Comparison of ENCODE assay signal across 9 cellular contexts in genomic region chr1:206717237-206717989, GRCh38. TPM values are rescaled to one million over a fixed set of nuclear protein-coding genes. Genes with fewer than 3 reads are reported as not detected.
A peak's percentile ranks its signal among the peaks of the same experiment; 100 is the strongest.
DNase-seq lines count a peak whose midpoint lies in the region; ATAC-seq and TF ChIP-seq lines count a peak whose summit lies in the region.
"Had no signal": no experiment of that assay in that cellular context is flagged by ENCODE, and none has a peak within 500 bp of the region (broad histone marks: within the 10 kb centered on the region; RNA-seq: fewer than 3 reads in every experiment).

No MANE protein-coding gene starts in this region.

- POLR2A ChIA-PET in SK-N-SH (lab: Yijun Ruan, JAX): no interaction called here

- TF ChIP-seq RAD21 in SK-N-SH (IDR thresholded peaks at IDR 0.05; ENCODE audit: low read length): no peak

- H3K36me3 ChIP-seq in SK-N-SH (replicated peaks in 1 of 2; ENCODE audit: control insufficient read depth in 1 of 2, insufficient read depth in 2 of 2, low read length in 1 of 2) (no peaks in the 10 kb centered on the region), uterus (no peaks in the 10 kb centered on the region)

- WGBS in SK-N-SH (ENCODE audit: low lambda C conversion rate): 91% methylated on average over 5 of the region's 5 CpGs

- intact Hi-C loops in uterus (cut with DNase I; ENCODE audit: low total_unique reads): no loop called here

- H3K4me2 ChIP-seq in SK-N-SH: no peak overlapping the region

- H3K4me3 ChIP-seq in fibroblast of villous mesenchyme (ENCODE audit: low read depth, low read length) (no peak overlapping the region), SK-N-SH (ENCODE audit: low read depth in 2 of 2, low read length in 1 of 2) (no peak overlapping the region), uterus (no peak overlapping the region)

- H3F3A ChIP-seq in SK-N-SH (replicated peaks; ENCODE audit: insufficient read depth): no peaks in the 10 kb centered on the region

- H3K27me3 ChIP-seq in SK-N-SH (ENCODE audit: insufficient read depth): no peaks in the 10 kb centered on the region
- H3K27me3 ChIP-seq in uterus: no peaks in the 10 kb centered on the region

- CTCF ChIA-PET in SK-N-SH (lab: Yijun Ruan, JAX): interaction anchor here (0.8 to 6.7 kb wide), 5 partner anchors 8 to 238 kb away, joined by 3 to 64 read pairs (median 4); no protein-coding TSS in a partner anchor

- peak; percentile 54 for DNase-seq in GM13976 (ENCODE audit: low spot score)
- DNase-seq in M059J (ENCODE audit: low read depth): peak; percentile 50
- peak; percentile 90 for DNase-seq in fibroblast of villous mesenchyme (ENCODE audit: low read depth)
- DNase-seq in SK-N-SH: no peak
- no peak for DNase-seq in LoVo (ENCODE audit: low spot score)
- no peak for DNase-seq in C1 segment of cervical spinal cord (lab: John Stamatoyannopoulos, UW)
- no peak for DNase-seq in uterus

- H3K27ac ChIP-seq in SK-N-SH (ENCODE audit: low read depth in 2 of 2, low read length in 1 of 2) (no peak overlapping the region), uterus (no peak overlapping the region)
- H3K27ac ChIP-seq: HL-60 had no signal

- no peaks in the 10 kb centered on the region for H3K9me3 ChIP-seq in SK-N-SH
- no peaks in the 10 kb centered on the region for H3K9me3 ChIP-seq in uterus

- H3K9me2 ChIP-seq in SK-N-SH: no peaks in the 10 kb centered on the region

- in situ Hi-C loops in GM13976 (cut with MboI; ENCODE audit: low sequenced_read_pairs, unreplicated experiment): no loop called here

- no peak overlapping the region for H2AFZ ChIP-seq in SK-N-SH (ENCODE audit: low read depth)

- H3K79me2 ChIP-seq in SK-N-SH (ENCODE audit: insufficient read depth): peaks cover 100% of the 10 kb centered on the region

- peaks cover 97% of the 10 kb centered on the region for H4K20me1 ChIP-seq in SK-N-SH (ENCODE audit: insufficient read depth)

- TF ChIP-seq POLR2A in uterus (IDR thresholded peaks at IDR 0.05): no peak

- ATAC-seq in GM21619 (IDR thresholded peaks at IDR 0.05; ENCODE audit: unreplicated experiment): peak; percentile 86

- H3K9ac ChIP-seq in SK-N-SH: no peak overlapping the region

- TF ChIP-seq CTCF in GM13976 (IDR thresholded peaks at IDR 0.05; ENCODE audit: borderline replicate concordance, control extremely low read depth, extremely low read depth, insufficient read depth, missing control alignments) (no peak), fibroblast of villous mesenchyme (IDR thresholded peaks at IDR 0.05; ENCODE audit: insufficient read depth, low read depth, low read length) (no peak), SK-N-SH (IDR thresholded peaks at IDR 0.05) (no peak), uterus (IDR thresholded peaks at IDR 0.05) (no peak)

- no peak for TF ChIP-seq EP300 in SK-N-SH (IDR thresholded peaks at IDR 0.05; ENCODE audit: borderline replicate concordance in 1 of 2, low read depth in 1 of 2, low read length in 1 of 2)

- H3K4me1 ChIP-seq in SK-N-SH (ENCODE audit: control insufficient read depth in 1 of 2, insufficient read depth in 2 of 2, low read depth in 1 of 2, low read length in 1 of 2) (peaks cover 9 to 11% of the 10 kb centered on the region in 2 experiments; a peak in 2 of 4 replicates), uterus (peaks cover 4 to 13% of the 10 kb centered on the region in 2 donors)

TF ChIP-seq in SK-N-SH, 30 proteins besides CTCF, POLR2A, EP300 and RAD21:
- TF ChIP-seq MEF2A (IDR thresholded peaks at IDR 0.05; ENCODE audit: borderline replicate concordance, low read depth) (no peak), EZH2phosphoT487 (IDR thresholded peaks at IDR 0.05; ENCODE audit: borderline replicate concordance, low read depth) (no peak)
TF ChIP-seq in SK-N-SH: peak in this region for 0.

RNA-seq across cellular contexts. Expression of gene MAPKAPK2, which starts 32.7 kb away (rescaled TPM):
- total RNA-seq in M059J (2014; rRNA removed; shearing (Covaris generic)): 28.8 and 55.8 TPM in 2 replicates
- total RNA-seq in fibroblast of villous mesenchyme: 45.3 and 46.4 TPM in 2 replicates
- 45.9 and 46.8 TPM in 2 replicates for polyA plus RNA-seq in SK-N-SH (2012; rRNA removed)
- 34.8 and 47.6 TPM in 2 replicates for polyA plus RNA-seq in SK-N-SH (2012; cell fraction: cytosol; rRNA removed)
- polyA plus RNA-seq in SK-N-SH (2012; cell fraction: nucleus; rRNA removed): 75.5 and 84.1 TPM in 2 replicates
- total RNA-seq in uterus: 10 to 100 TPM; 17.1 to 89.2 (median 27.4) TPM

RNA-seq across cellular contexts. Expression of gene IL19, which starts 53.2 kb away (rescaled TPM):
- not detected in 2 replicates for total RNA-seq in M059J (2014; rRNA removed; shearing (Covaris generic))
- total RNA-seq in fibroblast of villous mesenchyme: 0.97 and 1.7 TPM in 2 replicates
- polyA plus RNA-seq in SK-N-SH (2012; rRNA removed): not detected in 2 replicates
- polyA plus RNA-seq in SK-N-SH (2012; cell fraction: cytosol; rRNA removed): not detected in 2 replicates
- polyA plus RNA-seq in SK-N-SH (2012; cell fraction: nucleus; rRNA removed): 0.07 TPM in 1 of 2 replicates, not detected in the other
- total RNA-seq in uterus: under 1 TPM in 1 of 4 donors, not detected in 3; 0.76 TPM

RNA-seq across cellular contexts. Expression of gene IL10, which starts 54.9 kb away (rescaled TPM):
- not detected in 2 replicates for total RNA-seq in M059J (2014; rRNA removed; shearing (Covaris generic))
- total RNA-seq in fibroblast of villous mesenchyme (under 0.01 TPM in 1 of 2 replicates, not detected in the other), uterus (1 to 10 TPM in 1 of 4 donors, under 1 TPM in 1, not detected in 2; 0.55 to 3.2 TPM)
- polyA plus RNA-seq in SK-N-SH (2012; rRNA removed): not detected in 2 replicates
- not detected in 2 replicates for polyA plus RNA-seq in SK-N-SH (2012; cell fraction: cytosol; rRNA removed)
- polyA plus RNA-seq in SK-N-SH (2012; cell fraction: nucleus; rRNA removed): not detected in 2 replicates

Comparison
In these comparisons a context has a peak if more than half of its experiments do, and no peak if none do; other contexts are left out.
1. DNase-seq: peak in GM13976 (single experiment), M059J (single experiment) and fibroblast of villous mesenchyme (single experiment); none in SK-N-SH (single experiment), LoVo (single experiment), C1 segment of cervical spinal cord (0 of 14) and uterus (0 of 2).